ENCODE assay signal across 21 cellular contexts in the genomic region with DNA sequence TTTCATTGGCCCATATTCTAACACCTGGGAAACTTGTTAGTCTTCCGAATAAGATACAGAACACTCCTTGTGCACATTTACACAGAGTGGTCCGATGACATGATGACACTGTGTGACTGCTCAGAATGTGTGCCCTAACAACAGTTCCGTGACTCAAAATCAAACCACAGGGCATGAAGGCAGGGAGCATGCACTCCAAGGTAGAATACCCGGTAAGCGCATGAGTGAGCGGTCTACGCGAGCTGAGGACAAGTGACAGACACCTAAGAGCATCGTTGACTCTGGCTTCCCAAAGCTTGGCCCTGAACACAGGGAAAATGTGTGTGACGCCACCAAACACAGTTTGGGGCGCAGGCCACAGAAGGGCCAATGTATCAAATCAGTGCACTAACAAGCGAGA. TPM values are rescaled to one million over a fixed set of nuclear protein-coding genes. Genes with fewer than 3 reads are reported as not detected.
DNase-seq lines count a peak whose midpoint lies in the region; ATAC-seq, FAIRE-seq and TF ChIP-seq lines count a peak whose summit lies in the region.
"Had no signal": no experiment of that assay in that cellular context is flagged by ENCODE, and none has a peak within 500 bp of the region (broad histone marks: within the 10 kb centered on the region; RNA-seq: fewer than 3 reads in every experiment).

No MANE protein-coding gene starts in this region.

- TF ChIP-seq EP300 in H1 (IDR thresholded peaks at IDR 0.05; ENCODE audit: borderline replicate concordance in 1 of 2, low read depth in 2 of 2, low read length in 2 of 2) (no peak), suprapubic skin (IDR thresholded peaks at IDR 0.05) (no peak)

- H3K4me3 ChIP-seq in GM06990 (replicated peaks; ENCODE audit: low read depth, low read length) (peak overlapping the region; percentile 43), H1 (ENCODE audit: extremely low read depth in 1 of 4, insufficient read depth in 2 of 4, low read depth in 3 of 4, low read length in 4 of 4) (no peak overlapping the region), gastrocnemius medialis (no peak overlapping the region), suprapubic skin (no peak overlapping the region), Caco-2 (ENCODE audit: low read depth, low read length) (no peak overlapping the region), spleen (no peak overlapping the region)
- H3K4me3 ChIP-seq: dorsolateral prefrontal cortex, hepatocyte, stomach had no signal

- no peaks in the 10 kb centered on the region for H3K23me2 ChIP-seq in H1 (ENCODE audit: low read depth, low read length)

- H3K14ac ChIP-seq in H1 (ENCODE audit: insufficient read length) = no peak overlapping the region

- H2BK5ac ChIP-seq in H1 (ENCODE audit: low read depth, low read length) = 0 out of 2 replicates have a peak overlapping the region, but pooled peaks have one; percentile 0

- H2BK15ac ChIP-seq in H1 (ENCODE audit: low read length) = no peak overlapping the region

- H2AFZ ChIP-seq in H1 (ENCODE audit: low read length) = no peak overlapping the region
- H2AFZ ChIP-seq: hepatocyte had no signal

- no peak overlapping the region for H3K9ac ChIP-seq in H1 (replicated peaks in 1 of 4; ENCODE audit: extremely low read depth in 1 of 4, low read depth in 3 of 4, low read length in 3 of 4)

- no peaks in the 10 kb centered on the region for H3K79me1 ChIP-seq in H1 (ENCODE audit: low read depth, low read length)

- H3K56ac ChIP-seq in H1 (replicated peaks; ENCODE audit: insufficient read length, low read depth, low read length) = no peak overlapping the region

- H2BK120ac ChIP-seq in H1 (replicated peaks; ENCODE audit: low read depth, low read length) = no peak overlapping the region

- H3K27ac Mint-ChIP-seq in Caco-2 (ENCODE audit: unreplicated experiment) = no peak overlapping the region
- H3K27ac Mint-ChIP-seq: T-cell had no signal

- H3K4ac ChIP-seq in H1 (replicated peaks; ENCODE audit: insufficient read length, low read depth, low read length) = peak overlapping the region; percentile 85

- H3K4me1 ChIP-seq in H1 (replicated peaks in 1 of 4; ENCODE audit: control insufficient read depth in 3 of 4, insufficient read depth in 4 of 4, low read length in 3 of 4) (peaks cover 3 to 8% (median 5%) of the 10 kb centered on the region in 4 experiments; a peak in 6 of 7 replicates), gastrocnemius medialis (peaks cover 54 to 87% of the 10 kb centered on the region in 2 donors), suprapubic skin (peaks cover 52% of the 10 kb centered on the region), Caco-2 (peaks cover 52% of the 10 kb centered on the region), spleen (peaks cover 10 to 77% (median 34%) of the 10 kb centered on the region in 6 donors)

- FAIRE-seq in H1 (lab: Jason Lieb, UNC) = no peak
- FAIRE-seq: H54 had no signal

- peak overlapping the region; percentile 2; the same call in 1 of the 2 replicates for H2AK5ac ChIP-seq in H1 (ENCODE audit: low read depth, low read length)

- H4K8ac ChIP-seq in H1 (ENCODE audit: extremely low read depth, insufficient read depth, low read length) = no peak overlapping the region

- 0 out of 4 replicates have a peak, but pooled peaks cover 0 to 3% of the 10 kb centered on the region in 2 experiments for H3K79me2 ChIP-seq in H1 (ENCODE audit: control insufficient read depth in 1 of 2, insufficient read depth in 2 of 2, low read length in 2 of 2)

- H3K4me1 Mint-ChIP-seq in Caco-2 (ENCODE audit: low read depth, unreplicated experiment) = peaks cover 25% of the 10 kb centered on the region

- H3K36me3 Mint-ChIP-seq in Caco-2 (ENCODE audit: insufficient read depth, unreplicated experiment) = peaks cover 58% of the 10 kb centered on the region

- H3K36me3 ChIP-seq in GM06990 (ENCODE audit: control insufficient read depth, insufficient read depth, low read length) = no peaks in the 10 kb centered on the region
- H3K36me3 ChIP-seq in H1 (ENCODE audit: control insufficient read depth in 2 of 4, insufficient read depth in 4 of 4, low read length in 3 of 4) = no peaks in the 10 kb centered on the region
- no peaks in the 10 kb centered on the region for H3K36me3 ChIP-seq in gastrocnemius medialis
- H3K36me3 ChIP-seq in suprapubic skin = no peaks in the 10 kb centered on the region
- H3K36me3 ChIP-seq in Caco-2 (ENCODE audit: control insufficient read depth, insufficient read depth, low read length) = no peaks in the 10 kb centered on the region
- H3K36me3 ChIP-seq in spleen = peaks cover 0 to 6% (median 0%) of the 10 kb centered on the region in 6 donors
- H3K36me3 ChIP-seq: WERI-Rb-1 had no signal

- H3K27me3 Mint-ChIP-seq in Caco-2 (ENCODE audit: insufficient read depth, unreplicated experiment) = no peaks in the 10 kb centered on the region
- H3K27me3 Mint-ChIP-seq: activated naive CD4-positive, alpha-beta T cell treated with anti-CD3 and anti-CD28 coated beads, Interleukin-2, amount 50 U/mL, for 24 hours; T-cell had no signal

- no peaks in the 10 kb centered on the region for H4K20me1 ChIP-seq in H1 (replicated peaks in 1 of 2; ENCODE audit: control insufficient read depth in 1 of 2, insufficient read depth in 2 of 2, low read length in 2 of 2)

- POLR2A ChIA-PET in H1 (lab: Charles Lee; ENCODE audit: partially characterized antibody) = interaction anchor here (0.8 to 2.6 kb wide), 3 partner anchors 14 to 96 kb away, joined by 3 to 10 read pairs (median 6); a partner anchor contains a TSS
- POLR2A ChIA-PET in Caco-2 (lab: Charles Lee) = no interaction called here

- no peak overlapping the region for H4K5ac ChIP-seq in H1 (ENCODE audit: insufficient read length, low read depth, low read length)

- no peak for TF ChIP-seq RAD21 in H1 (IDR thresholded peaks at IDR 0.05 in 1 of 2, conservative IDR thresholded peaks at IDR 0.05 in 1 of 2; ENCODE audit: low read depth in 2 of 2, low read length in 2 of 2)

- 91% methylated on average over 12 of the region's 12 CpGs; no CpG with 5 or more reads in 1 of the 2 experiments for WGBS in H1 (ENCODE audit: extremely low coverage in 1 of 2, insufficient coverage in 1 of 2, insufficient read length in 1 of 2, insufficient replicate concordance in 2 of 2, low coverage in 1 of 2, low lambda C conversion rate in 2 of 2, missing lambda C conversion rate in 1 of 2), 2 experiments
- WGBS in suprapubic skin = 100% methylated on average over 11 of the region's 12 CpGs
- WGBS in spleen, 5 donors = 81 to 92% (median 89%) methylated on average over 12 of the region's 12 CpGs

- H3K18ac ChIP-seq in H1 (ENCODE audit: extremely low read depth, low read length) = no peak overlapping the region

- no peak overlapping the region for H3K23ac ChIP-seq in H1 (ENCODE audit: insufficient read length)

- DNase-seq in GM06990 (ENCODE audit: extremely low read depth, insufficient read length) (peak; percentile 64), H1 (ENCODE audit: low read depth in 1 of 2, low spot score in 2 of 2) (no peak), gastrocnemius medialis (peak in 1 of 2 donors; percentile 58), suprapubic skin (ENCODE audit: low spot score in 2 of 2) (no peak), Caco-2 (no peak), spleen (no peak)
- DNase-seq: activated CD8-positive, alpha-beta memory T cell treated with anti-CD3 and anti-CD28 coated beads, Interleukin-2, amount 50 U/mL, for 4 hours; DMS79 treated with DMSO at 0.1 percent for 48 hours; dorsolateral prefrontal cortex; kidney glomerular epithelial cell; NCI-H1105; NCI-H226; NK-92 treated with Interleukin-12 subunit alpha and Interleukin-12 subunit beta, amount 100 ng/mL, for 24 hours; stomach; T-cell; WERI-Rb-1 had no signal

- CTCF ChIA-PET in H1 (lab: Charles Lee; ENCODE audit: partially characterized antibody) (interaction anchor here (0.6 to 7.3 kb wide), 4 partner anchors 9 to 68 kb away, joined by 3 to 130 read pairs (median 4); no protein-coding TSS in a partner anchor), Caco-2 (lab: Charles Lee) (no interaction called here)

- H2BK20ac ChIP-seq in H1 (ENCODE audit: low read length) = no peak overlapping the region

- no peak overlapping the region for H4K91ac ChIP-seq in H1 (replicated peaks; ENCODE audit: insufficient read length, low read length)

- TF ChIP-seq POLR2A in H1 (IDR thresholded peaks at IDR 0.05; ENCODE audit: control extremely low read depth in 1 of 2, low read depth in 2 of 2, low read length in 2 of 2) = no peak
- TF ChIP-seq POLR2A in gastrocnemius medialis (IDR thresholded peaks at IDR 0.05) = peak in 1 of 2 donors; percentile 17
- no peak for TF ChIP-seq POLR2A in suprapubic skin (IDR thresholded peaks at IDR 0.05)
- TF ChIP-seq POLR2A in spleen (IDR thresholded peaks at IDR 0.05) = no peak

- no peak overlapping the region for H3K4me3 Mint-ChIP-seq in Caco-2 (ENCODE audit: unreplicated experiment)
- H3K4me3 Mint-ChIP-seq: activated naive CD4-positive, alpha-beta T cell treated with anti-CD3 and anti-CD28 coated beads, Interleukin-2, amount 50 U/mL, for 24 hours; T-cell had no signal

- no peak for TF ChIP-seq CTCF in GM06990 (IDR thresholded peaks at IDR 0.05; ENCODE audit: insufficient read depth, low read length, poor library complexity, severe bottlenecking)
- TF ChIP-seq CTCF in H1 (IDR thresholded peaks at IDR 0.05; ENCODE audit: control extremely low read depth in 1 of 3, insufficient read depth in 1 of 3, low read depth in 1 of 3, low read length in 3 of 3) = no peak
- no peak for TF ChIP-seq CTCF in gastrocnemius medialis (IDR thresholded peaks at IDR 0.05 in 4 of 5, conservative IDR thresholded peaks at IDR 0.05 in 1 of 5)
- no peak for TF ChIP-seq CTCF in suprapubic skin (IDR thresholded peaks at IDR 0.05)
- TF ChIP-seq CTCF in Caco-2 (IDR thresholded peaks at IDR 0.05; ENCODE audit: insufficient read depth in 1 of 2, low read depth in 1 of 2, low read length in 1 of 2, severe bottlenecking in 1 of 2, unreplicated experiment in 1 of 2) = no peak
- TF ChIP-seq CTCF in spleen (IDR thresholded peaks at IDR 0.05 in 8 of 11, conservative IDR thresholded peaks at IDR 0.05 in 3 of 11) = no peak

- H2BK12ac ChIP-seq in H1 (ENCODE audit: low read depth, low read length) = 0 out of 2 replicates have a peak overlapping the region, but pooled peaks have one; percentile 12

- no TSS peak for BruUV-seq in Caco-2 (replicated peaks; lab: Mats Ljungman, UMichigan)

- H3K9me3 Mint-ChIP-seq in Caco-2 (ENCODE audit: unreplicated experiment) = no peaks in the 10 kb centered on the region
- H3K9me3 Mint-ChIP-seq: activated naive CD4-positive, alpha-beta T cell treated with anti-CD3 and anti-CD28 coated beads, Interleukin-2, amount 50 U/mL, for 24 hours; T-cell had no signal

- no peak overlapping the region for H3K4me2 ChIP-seq in H1 (ENCODE audit: insufficient read depth in 1 of 2, low read depth in 2 of 2, low read length in 2 of 2)
- H3K4me2 ChIP-seq: hepatocyte had no signal

- ATAC-seq in GM21786 (IDR thresholded peaks at IDR 0.05; ENCODE audit: unreplicated experiment) (peak; percentile 35), gastrocnemius medialis (peak in 1 of 2 donors; percentile 6)
- ATAC-seq: T-cell had no signal

- intact Hi-C loops in gastrocnemius medialis (cut with DNase I; ENCODE audit: low total_unique reads) (no loop called here), Caco-2 (cut with micrococcal nuclease; ENCODE audit: unreplicated experiment) (loop anchor here (5.0 kb wide), 1 partner anchor 83 kb away; no protein-coding TSS in a partner anchor), spleen (cut with DNase I; ENCODE audit: low total_unique reads) (no loop called here)

- in situ Hi-C loops in gastrocnemius medialis (cut with MboI; ENCODE audit: low sequenced_read_pairs in 4 of 4) = no loop called here

- H3K9me3 ChIP-seq in H1 (ENCODE audit: insufficient read depth in 2 of 2, low read depth in 1 of 2, low read length in 1 of 2) (no peaks in the 10 kb centered on the region), gastrocnemius medialis (no peaks in the 10 kb centered on the region), suprapubic skin (no peaks in the 10 kb centered on the region), Caco-2 (no peaks in the 10 kb centered on the region), spleen (no peaks in the 10 kb centered on the region)
- H3K9me3 ChIP-seq: stomach had no signal

- H3K27ac ChIP-seq in H1 (ENCODE audit: low read depth, low read length) (no peak overlapping the region), gastrocnemius medialis (peak overlapping the region; percentile 88 to 96 (median 93)), suprapubic skin (no peak overlapping the region), spleen (no peak overlapping the region)
- H3K27ac ChIP-seq: C4-2B, hepatocyte, WERI-Rb-1 had no signal

- H3K27me3 ChIP-seq in GM06990 (replicated peaks; ENCODE audit: control insufficient read depth, insufficient read depth, low read length) (no peaks in the 10 kb centered on the region), H1 (replicated peaks in 1 of 4; ENCODE audit: control insufficient read depth in 3 of 4, extremely low read depth in 1 of 4, insufficient read depth in 3 of 4, low read length in 3 of 4) (no peaks in the 10 kb centered on the region), gastrocnemius medialis (no peaks in the 10 kb centered on the region), suprapubic skin (no peaks in the 10 kb centered on the region), Caco-2 (replicated peaks; ENCODE audit: control insufficient read depth, insufficient read depth, low read length) (no peaks in the 10 kb centered on the region), spleen (replicated peaks in 1 of 7) (no peaks in the 10 kb centered on the region)
- H3K27me3 ChIP-seq: dorsolateral prefrontal cortex, hepatocyte, stomach had no signal

RNA-seq across cellular contexts. Expression of a gene that starts 18.6 kb away (rescaled TPM):
- 26.6 and 27.6 TPM in 2 replicates for total RNA-seq in H1 (2021; fragmentation: NEBNext Ultra II Directional; extraction: Animal tissue kit (Norgen Biotek cat#: 25700))
- 13.5 and 19.0 TPM in 2 replicates for polyA plus RNA-seq in H1 (2011; rRNA removed)
- polyA plus RNA-seq in H1 (2011; cell fraction: cytosol; rRNA removed) = 15.2 TPM
- polyA plus RNA-seq in H1 (2011; cell fraction: nucleus; rRNA removed) = 46.3 TPM
- polyA plus RNA-seq in H1 (2012, experiment 1 of 2) = 14.4 to 23.7 TPM (median 15.8 TPM) in 4 replicates
- 0.68 TPM for polyA plus RNA-seq in H1 (2012, experiment 2 of 2)
- 20.9 TPM for polyA plus RNA-seq in H1 (2013, experiment 1 of 2)
- polyA plus RNA-seq in H1 (2013, experiment 2 of 2) = 21.3 TPM
- 37.4 and 51.1 TPM in 2 replicates for polyA minus RNA-seq in H1 (2011; rRNA and poly(A)+ RNA removed)
- 18.9 TPM for polyA minus RNA-seq in H1 (2011; cell fraction: cytosol; rRNA and poly(A)+ RNA removed)
- polyA minus RNA-seq in H1 (2011; cell fraction: nucleus; rRNA and poly(A)+ RNA removed) = 39.8 TPM
- 100 to 1,000 TPM; 371 to 626 (median 552) TPM for total RNA-seq in gastrocnemius medialis
- 100 to 1,000 TPM; 107 to 170 (median 149) TPM for total RNA-seq in suprapubic skin
- 80.9 and 85.0 TPM in 2 replicates for total RNA-seq in Caco-2 (2022)
- 10 to 100 TPM; 54.7 to 80.2 (median 60.4) TPM for total RNA-seq in spleen
- polyA plus RNA-seq in spleen = 10 to 100 TPM in 1 of 3 donors, 1 to 10 TPM in 2; 7.8 to 13.1 (median 9.7) TPM

Comparison
In these comparisons a context has a peak if more than half of its experiments do, and no peak if none do; other contexts are left out.
1. H3K27ac ChIP-seq: peak in gastrocnemius medialis (4 of 4); none in H1 (single experiment), suprapubic skin (single experiment) and spleen (0 of 8).